In genomic region chr14:40985584-40985983, GRCh38 we compare ENCODE assay signal across 1 cellular context.
TF ChIP-seq lines count a peak whose summit lies in the region.

No MANE protein-coding gene starts in this region.

TF ChIP-seq in Ishikawa, 13 proteins besides CTCF, POLR2A, EP300 and RAD21 (continued from another document):
- no peak for TF ChIP-seq MAX (IDR thresholded peaks at IDR 0.05)
- TF ChIP-seq TAF1 (IDR thresholded peaks at IDR 0.05; ENCODE audit: low read depth): no peak
- TF ChIP-seq YY1 (IDR thresholded peaks at IDR 0.05; ENCODE audit: low read depth): no peak
- TF ChIP-seq REST (IDR thresholded peaks at IDR 0.05; ENCODE audit: low read depth): no peak
